Comparison of ENCODE assay signal across 1 cellular context in genomic region chr16:27199747-27200146, GRCh38.
A peak's percentile ranks its signal among the peaks of the same experiment; 100 is the strongest.
TF ChIP-seq lines count a peak whose summit lies in the region.

No MANE protein-coding gene starts in this region.

TF ChIP-seq in GM12878, 131 proteins besides CTCF, POLR2A, EP300 and RAD21 (continued from another document):
- peak; percentile 35; the same call in 1 of the 2 replicates for TF ChIP-seq CREM (IDR thresholded peaks at IDR 0.05; ENCODE audit: low read depth)
- TF ChIP-seq MAX (IDR thresholded peaks at IDR 0.05; ENCODE audit: low read depth, low read length): no peak
- TF ChIP-seq MEF2A (IDR thresholded peaks at IDR 0.05; ENCODE audit: insufficient read depth, low read depth, low read length): 0 out of 2 replicates have a peak, but pooled peaks have one; percentile 27
- no peak for TF ChIP-seq CUX1 (IDR thresholded peaks at IDR 0.05; ENCODE audit: insufficient replicate concordance, low read depth, low read length)
- 0 out of 2 replicates have a peak, but pooled peaks have one; percentile 6 for TF ChIP-seq RAD51 (IDR thresholded peaks at IDR 0.05)
- no peak for TF ChIP-seq ZNF24 (IDR thresholded peaks at IDR 0.05)
- TF ChIP-seq IRF5 (IDR thresholded peaks at IDR 0.05; ENCODE audit: borderline replicate concordance): no peak
- TF ChIP-seq NFYA (IDR thresholded peaks at IDR 0.05; ENCODE audit: borderline replicate concordance, low read depth, low read length): no peak
- no peak for TF ChIP-seq GABPA (IDR thresholded peaks at IDR 0.05; ENCODE audit: low read depth)
- no peak for TF ChIP-seq KLF5 (IDR thresholded peaks at IDR 0.05; ENCODE audit: partially characterized antibody)
- no peak for TF ChIP-seq GATAD2B (conservative IDR thresholded peaks at IDR 0.05; ENCODE audit: low read depth)
- TF ChIP-seq POLR2AphosphoS2 (IDR thresholded peaks at IDR 0.05; ENCODE audit: low read depth, low read length): no peak
- TF ChIP-seq POU2F2 (IDR thresholded peaks at IDR 0.05; ENCODE audit: borderline replicate concordance, low read depth, low read length): 0 out of 3 replicates have a peak, but pooled peaks have one; percentile 36
- no peak for TF ChIP-seq BRCA1 (IDR thresholded peaks at IDR 0.05; ENCODE audit: low read depth, low read length)
- no peak for TF ChIP-seq NRF1 (conservative IDR thresholded peaks at IDR 0.05; ENCODE audit: low read depth, low read length)
- no peak for TF ChIP-seq ELK1 (IDR thresholded peaks at IDR 0.05; ENCODE audit: low read depth, low read length)
- TF ChIP-seq ZSCAN29 (IDR thresholded peaks at IDR 0.05): no peak
- no peak for TF ChIP-seq HDAC2 (IDR thresholded peaks at IDR 0.05)
- no peak for TF ChIP-seq RB1 (IDR thresholded peaks at IDR 0.05; ENCODE audit: borderline replicate concordance)
- TF ChIP-seq ZBTB33 (IDR thresholded peaks at IDR 0.05): no peak
- no peak for TF ChIP-seq E4F1 (IDR thresholded peaks at IDR 0.05; ENCODE audit: borderline replicate concordance, partially characterized antibody)
- TF ChIP-seq BHLHE40 (IDR thresholded peaks at IDR 0.05; ENCODE audit: borderline replicate concordance in 1 of 2, low read depth in 2 of 2, low read length in 1 of 2): peak in 1 of 2 experiments; percentile 14; a peak in 1 of 4 replicates
- peak; percentile 99 for TF ChIP-seq SPI1 (IDR thresholded peaks at IDR 0.05; ENCODE audit: borderline replicate concordance, insufficient read depth, low read depth, low read length)
- TF ChIP-seq SUPT20H (IDR thresholded peaks at IDR 0.05; ENCODE audit: borderline replicate concordance, control insufficient read depth, low read depth, low read length): no peak
- TF ChIP-seq NR2F1 (conservative IDR thresholded peaks at IDR 0.05): no peak
- no peak for TF ChIP-seq SMAD5 (IDR thresholded peaks at IDR 0.05; ENCODE audit: low read depth)
- TF ChIP-seq ZNF592 (IDR thresholded peaks at IDR 0.05): no peak
- TF ChIP-seq ZNF207 (IDR thresholded peaks at IDR 0.05; ENCODE audit: borderline replicate concordance): 0 out of 2 replicates have a peak, but pooled peaks have one; percentile 57
- TF ChIP-seq SIN3A (IDR thresholded peaks at IDR 0.05; ENCODE audit: low read depth, low read length): no peak
- TF ChIP-seq REST (IDR thresholded peaks at IDR 0.05; ENCODE audit: low read depth, low read length): no peak
- no peak for TF ChIP-seq CREB1 (IDR thresholded peaks at IDR 0.05; ENCODE audit: low read depth)
- TF ChIP-seq BACH1 (IDR thresholded peaks at IDR 0.05; ENCODE audit: borderline replicate concordance): peak; percentile 52; the same call in 1 of the 2 replicates
